9 cellular contexts compared by ENCODE assay signal in the genomic region with DNA sequence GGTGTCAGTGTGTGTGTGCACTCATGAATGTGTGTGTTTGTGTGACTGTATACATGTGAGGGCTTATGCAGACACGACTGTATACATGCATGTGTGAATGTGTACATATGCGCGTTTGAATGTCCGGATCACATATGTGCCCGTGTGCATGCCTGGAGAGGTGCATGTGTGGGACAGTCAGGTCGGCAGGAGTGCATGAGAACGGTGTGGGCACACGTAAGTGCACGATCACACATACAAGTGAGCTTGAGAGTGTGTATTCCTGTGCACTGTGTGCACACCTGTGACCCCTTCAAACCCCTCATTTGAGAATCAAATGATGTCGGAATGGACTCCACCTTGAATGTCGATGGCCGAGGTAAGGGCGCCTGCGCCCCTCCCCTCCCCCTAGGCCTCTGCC. TPM values are rescaled to one million over a fixed set of nuclear protein-coding genes. Genes with fewer than 3 reads are reported as not detected.
DNase-seq lines count a peak whose midpoint lies in the region; ATAC-seq and TF ChIP-seq lines count a peak whose summit lies in the region.
"Had no signal": no experiment of that assay in that cellular context is flagged by ENCODE, and none has a peak within 500 bp of the region (broad histone marks: within the 10 kb centered on the region; RNA-seq: fewer than 3 reads in every experiment).

No MANE protein-coding gene starts in this region.

- ATAC-seq in activated T-cell treated with anti-CD3 and anti-CD28 coated beads, Interleukin-2, amount 50 U/mL, for 4 hours = no peak

- no peaks in the 10 kb centered on the region for H3K79me2 ChIP-seq in OCI-LY3 (ENCODE audit: low read length)

- TF ChIP-seq CTCF in OCI-LY3 (IDR thresholded peaks at IDR 0.05; ENCODE audit: low read depth, low read length) (no peak), esophagus muscularis mucosa (IDR thresholded peaks at IDR 0.05) (no peak)

- TF ChIP-seq POLR2A in esophagus muscularis mucosa (IDR thresholded peaks at IDR 0.05; ENCODE audit: low read depth) = no peak

- peak overlapping the region; percentile 67 for H3K9ac ChIP-seq in OCI-LY3 (ENCODE audit: low read length)

- WGBS in esophagus muscularis mucosa = 59% methylated on average over 14 of the region's 14 CpGs

- H3K9me3 ChIP-seq in OCI-LY3 (ENCODE audit: insufficient read depth, low read length) (no peaks in the 10 kb centered on the region), esophagus muscularis mucosa (no peaks in the 10 kb centered on the region)
- H3K9me3 ChIP-seq: stomach had no signal

- no peak for DNase-seq in activated T-cell treated with anti-CD3 and anti-CD28 coated beads, Interleukin-2, amount 50 U/mL, for 4 hours
- DNase-seq in activated T-cell treated with anti-CD3 and anti-CD28 coated beads for 4 hours (no peak), esophagus muscularis mucosa (ENCODE audit: extremely low spot score) (no peak), NCI-H1694 (lab: John Stamatoyannopoulos, UW) (no peak), substantia nigra (lab: John Stamatoyannopoulos, UW) (no peak), RKO (ENCODE audit: low spot score) (no peak)
- DNase-seq: stomach had no signal

- H4K20me1 ChIP-seq in OCI-LY3 (ENCODE audit: insufficient read depth, low read length) = no peaks in the 10 kb centered on the region

- H3K9me3 Mint-ChIP-seq in activated T-cell treated with anti-CD3 and anti-CD28 coated beads, Interleukin-2, amount 50 U/mL, for 4 hours = no peaks in the 10 kb centered on the region

- peaks cover 17% of the 10 kb centered on the region for H3K4me1 Mint-ChIP-seq in activated T-cell treated with anti-CD3 and anti-CD28 coated beads, Interleukin-2, amount 50 U/mL, for 4 hours (ENCODE audit: low read depth)

- H3K4me3 ChIP-seq in OCI-LY3 (ENCODE audit: low read length) (peak overlapping the region; percentile 86), esophagus muscularis mucosa (peak overlapping the region in 3 of 4 donors; percentile 58 to 67 (median 59))

- peaks cover 5% of the 10 kb centered on the region; the same call in 1 of the 2 replicates for H3K4me1 ChIP-seq in OCI-LY3 (ENCODE audit: low read length)
- H3K4me1 ChIP-seq in esophagus muscularis mucosa = peaks cover 29 to 41% (median 39%) of the 10 kb centered on the region in 4 donors

- no peaks in the 10 kb centered on the region for H3K36me3 Mint-ChIP-seq in activated T-cell treated with anti-CD3 and anti-CD28 coated beads, Interleukin-2, amount 50 U/mL, for 4 hours (ENCODE audit: insufficient read depth)

- H3K27ac ChIP-seq in OCI-LY3 (ENCODE audit: low read length) = no peak overlapping the region
- H3K27ac ChIP-seq in esophagus muscularis mucosa (replicated peaks in 1 of 4) = peak overlapping the region in 1 of 4 donors; percentile 51
- H3K27ac ChIP-seq in temporal lobe (ENCODE audit: low read depth, low read length) = peak overlapping the region; percentile 18
- no peak overlapping the region for H3K27ac ChIP-seq in substantia nigra (ENCODE audit: low read depth, low read length, poor library complexity, severe bottlenecking)

- intact Hi-C loops in esophagus muscularis mucosa (cut with DNase I) = no loop called here

- TF ChIP-seq EP300 in esophagus muscularis mucosa (IDR thresholded peaks at IDR 0.05) = no peak

- H3K27me3 ChIP-seq in OCI-LY3 (ENCODE audit: low read depth, low read length) = peaks cover 8% of the 10 kb centered on the region; the same call in 1 of the 2 replicates
- H3K27me3 ChIP-seq in esophagus muscularis mucosa = peaks cover 0 to 53% (median 5%) of the 10 kb centered on the region in 4 donors

- no peaks in the 10 kb centered on the region for H3K36me3 ChIP-seq in OCI-LY3 (replicated peaks; ENCODE audit: low read depth, low read length)
- no peaks in the 10 kb centered on the region for H3K36me3 ChIP-seq in esophagus muscularis mucosa
- H3K36me3 ChIP-seq: stomach had no signal

- peak overlapping the region; percentile 73 for H3K4me3 Mint-ChIP-seq in activated T-cell treated with anti-CD3 and anti-CD28 coated beads, Interleukin-2, amount 50 U/mL, for 4 hours

- H2AFZ ChIP-seq in OCI-LY3 (ENCODE audit: low read depth, low read length) = peak overlapping the region; percentile 66; the same call in 1 of the 2 replicates

- peak overlapping the region; percentile 75 for H3K4me2 ChIP-seq in OCI-LY3 (ENCODE audit: low read length)

- peaks cover 32% of the 10 kb centered on the region for H3K27me3 Mint-ChIP-seq in activated T-cell treated with anti-CD3 and anti-CD28 coated beads, Interleukin-2, amount 50 U/mL, for 4 hours (ENCODE audit: low read depth)

RNA-seq across cellular contexts. Expression of a gene that starts 0.7 kb away (rescaled TPM):
- total RNA-seq in activated T-cell treated with anti-CD3 and anti-CD28 coated beads, Interleukin-2, amount 50 U/mL, for 4 hours = under 1 TPM; 0.05 to 0.49 (median 0.05) TPM
- total RNA-seq in esophagus muscularis mucosa = 10 to 100 TPM; 12.9 to 31.6 (median 22.6) TPM
- 3.0 TPM for total RNA-seq in temporal lobe
